Comparison of ENCODE assay signal across 8 cellular contexts in genomic region chr6:41424370-41425058, GRCh38.
DNase-seq lines count a peak whose midpoint lies in the region; ATAC-seq and TF ChIP-seq lines count a peak whose summit lies in the region.

No MANE protein-coding gene starts in this region.

- H4K20me1 ChIP-seq in DOHH2 (ENCODE audit: control insufficient read depth, insufficient read depth, low read depth, low read length): no peaks in the 10 kb centered on the region
- no peaks in the 10 kb centered on the region for H4K20me1 ChIP-seq in fibroblast of lung (ENCODE audit: control insufficient read depth, extremely low read depth, insufficient read depth, low read length)

- H3K9me3 ChIP-seq in DOHH2 (ENCODE audit: control insufficient read depth, insufficient read depth, low read length) (no peaks in the 10 kb centered on the region), Panc1 (ENCODE audit: control insufficient read depth, insufficient read depth, low read depth, low read length) (no peaks in the 10 kb centered on the region; the same call in 1 of the 2 replicates), fibroblast of lung (ENCODE audit: control insufficient read depth, insufficient read depth, low read depth, low read length) (no peaks in the 10 kb centered on the region)

- H3K4me3 ChIP-seq in DOHH2 (ENCODE audit: low read length) (no peak overlapping the region), Panc1 (ENCODE audit: low read depth in 2 of 2, low read length in 2 of 2) (no peak overlapping the region), fibroblast of lung (replicated peaks in 1 of 4; ENCODE audit: control extremely low read depth in 1 of 4, insufficient read depth in 1 of 4, low read depth in 3 of 4, low read length in 4 of 4) (no peak overlapping the region)

- no peaks in the 10 kb centered on the region for H3K9me3 Mint-ChIP-seq in neural crest cell
- peaks cover 0 to 8% of the 10 kb centered on the region in 2 donors for H3K9me3 Mint-ChIP-seq in stimulated activated naive CD8-positive, alpha-beta T cell treated with anti-CD3 and anti-CD28 coated beads, Interleukin-15, amount 100 ng/mL, for 72 hours

- H3K9me2 ChIP-seq in DOHH2 (replicated peaks; ENCODE audit: control insufficient read depth, low read length): no peaks in the 10 kb centered on the region

- H3K79me2 ChIP-seq in DOHH2 (ENCODE audit: control insufficient read depth, low read length) (no peaks in the 10 kb centered on the region), fibroblast of lung (ENCODE audit: control insufficient read depth, insufficient read depth, low read length) (no peaks in the 10 kb centered on the region)

- CTCF ChIA-PET in Panc1 (lab: Charles Lee): interaction anchor here (0.6 to 0.8 kb wide), 4 partner anchors 23 to 231 kb away, joined by 3 to 7 read pairs (median 6); no protein-coding TSS in a partner anchor

- H3K4me1 Mint-ChIP-seq in neural crest cell: peaks cover 6% of the 10 kb centered on the region
- H3K4me1 Mint-ChIP-seq in stimulated activated naive CD8-positive, alpha-beta T cell treated with anti-CD3 and anti-CD28 coated beads, Interleukin-15, amount 100 ng/mL, for 72 hours: peaks cover 11% of the 10 kb centered on the region

- H2AFZ ChIP-seq in fibroblast of lung (ENCODE audit: low read length): no peak overlapping the region

- no peak overlapping the region for H3K9ac ChIP-seq in fibroblast of lung (ENCODE audit: insufficient read depth, low read length)

- H3K4me2 ChIP-seq in DOHH2 (ENCODE audit: low read length) (no peak overlapping the region), fibroblast of lung (ENCODE audit: extremely low read depth, insufficient read depth, low read length) (no peak overlapping the region)

- peaks cover 2% of the 10 kb centered on the region; the same call in 1 of the 2 replicates for H3F3A ChIP-seq in DOHH2 (ENCODE audit: control insufficient read depth, insufficient read depth)

- no peak overlapping the region for H3K27ac ChIP-seq in DOHH2 (ENCODE audit: low read depth, low read length)
- no peak overlapping the region for H3K27ac ChIP-seq in Panc1 (ENCODE audit: low read length)
- H3K27ac ChIP-seq in fibroblast of lung (ENCODE audit: insufficient read depth, low read length): no peak overlapping the region

- peaks cover 53% of the 10 kb centered on the region for H3K27me3 Mint-ChIP-seq in neural crest cell (ENCODE audit: low read depth)
- peaks cover 40% of the 10 kb centered on the region for H3K27me3 Mint-ChIP-seq in stimulated activated naive CD8-positive, alpha-beta T cell treated with anti-CD3 and anti-CD28 coated beads, Interleukin-15, amount 100 ng/mL, for 72 hours

- POLR2A ChIA-PET in Panc1 (lab: Charles Lee): no interaction called here

- H3K27ac Mint-ChIP-seq in neural crest cell (ENCODE audit: unreplicated experiment): no peak overlapping the region
- H3K27ac Mint-ChIP-seq in stimulated activated naive CD8-positive, alpha-beta T cell treated with anti-CD3 and anti-CD28 coated beads, Interleukin-15, amount 100 ng/mL, for 72 hours: no peak overlapping the region

- no TSS peak for BruUV-seq in Panc1 (replicated peaks; lab: Mats Ljungman, UMichigan)

- DNase-seq in KBM-7 (peak; percentile 88), Panc1 (ENCODE audit: low read depth, low spot score) (peak; percentile 53), fibroblast of lung (ENCODE audit: low read depth in 2 of 2) (peak; percentile 55 to 80), neural crest cell (ENCODE audit: low read depth, low spot score) (peak; percentile 97)
- DNase-seq in activated T-cell treated with anti-CD3 and anti-CD28 coated beads, Interleukin-2, amount 50 U/mL, for 1 hour: peak; percentile 78
- peak; percentile 75 to 79 for DNase-seq in stimulated activated naive CD8-positive, alpha-beta T cell treated with anti-CD3 and anti-CD28 coated beads, Interleukin-15, amount 100 ng/mL, for 72 hours

- no peaks in the 10 kb centered on the region for H3K36me3 ChIP-seq in DOHH2 (ENCODE audit: control insufficient read depth, low read length)
- H3K36me3 ChIP-seq in Panc1 (ENCODE audit: control insufficient read depth, insufficient read depth, low read length): no peaks in the 10 kb centered on the region
- no peaks in the 10 kb centered on the region for H3K36me3 ChIP-seq in fibroblast of lung (ENCODE audit: control insufficient read depth, insufficient read depth, low read length)

- in situ Hi-C loops in KBM-7 (cut with MboI; ENCODE audit: low pct_unique_long_range_greater_than_20kb, low sequenced_read_pairs) (no loop called here), Panc1 (cut with HindIII; ENCODE audit: low pct_unique_long_range_greater_than_20kb, low sequenced_read_pairs) (no loop called here)

- intact Hi-C loops in Panc1 (cut with micrococcal nuclease; ENCODE audit: unreplicated experiment): loop anchor here (1.0 to 10.0 kb wide), 3 partner anchors 123 to 260 kb away; partner anchors contain the start of gene FOXP4

- H3K36me3 Mint-ChIP-seq in neural crest cell (ENCODE audit: low read depth): no peaks in the 10 kb centered on the region

- peak; percentile 89 for TF ChIP-seq CTCF in DOHH2 (IDR thresholded peaks at IDR 0.05; ENCODE audit: low read depth, low read length, poor library complexity, severe bottlenecking)
- peak; percentile 90 for TF ChIP-seq CTCF in Panc1 (IDR thresholded peaks at IDR 0.05)
- peak; percentile 91 to 93 for TF ChIP-seq CTCF in fibroblast of lung (conservative IDR thresholded peaks at IDR 0.05 in 1 of 2, IDR thresholded peaks at IDR 0.05 in 1 of 2; ENCODE audit: low read depth in 1 of 2, low read length in 2 of 2)
- peak; percentile 87 for TF ChIP-seq CTCF in neural crest cell (conservative IDR thresholded peaks at IDR 0.05)

- no peak overlapping the region for H3K4me3 Mint-ChIP-seq in neural crest cell
- H3K4me3 Mint-ChIP-seq in stimulated activated naive CD8-positive, alpha-beta T cell treated with anti-CD3 and anti-CD28 coated beads, Interleukin-15, amount 100 ng/mL, for 72 hours: no peak overlapping the region

- peaks cover 30% of the 10 kb centered on the region for H3K4me1 ChIP-seq in DOHH2 (ENCODE audit: control insufficient read depth, low read length)
- peaks cover 17% of the 10 kb centered on the region for H3K4me1 ChIP-seq in Panc1 (ENCODE audit: control insufficient read depth, insufficient read depth, low read length)
- H3K4me1 ChIP-seq in fibroblast of lung (ENCODE audit: control insufficient read depth, extremely low read depth, insufficient read depth, low read length): no peaks in the 10 kb centered on the region

- ATAC-seq in Panc1: peak; percentile 79
- peak; percentile 38 for ATAC-seq in stimulated activated naive CD8-positive, alpha-beta T cell treated with anti-CD3 and anti-CD28 coated beads, Interleukin-15, amount 100 ng/mL, for 72 hours
- no peak for ATAC-seq in HG03442 (IDR thresholded peaks at IDR 0.05; ENCODE audit: unreplicated experiment)

- H3K27me3 ChIP-seq in DOHH2 (ENCODE audit: control insufficient read depth, low read length) (peaks cover 69% of the 10 kb centered on the region), Panc1 (ENCODE audit: control insufficient read depth, insufficient read depth, low read length) (peaks cover 15% of the 10 kb centered on the region), fibroblast of lung (ENCODE audit: control insufficient read depth, insufficient read depth, low read length) (peaks cover 18% of the 10 kb centered on the region)
